In the genomic region with DNA sequence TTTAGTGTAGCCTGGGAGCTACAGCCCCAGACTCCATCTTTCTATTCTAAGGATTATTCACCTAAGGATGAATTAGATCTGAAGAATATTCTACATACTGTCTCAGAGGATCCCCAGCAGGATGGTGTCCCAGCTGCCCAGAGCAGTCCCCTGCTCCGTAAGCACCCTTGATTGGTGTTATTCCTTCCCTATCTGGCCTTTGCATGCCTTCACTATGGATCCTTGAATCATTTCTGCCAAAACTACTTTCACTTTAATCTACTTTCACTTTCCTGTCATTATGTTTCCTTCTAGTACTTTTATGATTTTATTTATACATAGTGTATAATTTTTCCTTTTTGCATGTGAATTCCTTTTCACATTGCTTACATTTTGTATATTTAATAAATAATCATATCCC, we compare ENCODE assay signal across 15 cellular contexts. TPM values are rescaled to one million over a fixed set of nuclear protein-coding genes. Genes with fewer than 3 reads are reported as not detected.
DNase-seq lines count a peak whose midpoint lies in the region; ATAC-seq and TF ChIP-seq lines count a peak whose summit lies in the region.
"Had no signal": no experiment of that assay in that cellular context is flagged by ENCODE, and none has a peak within 500 bp of the region (broad histone marks: within the 10 kb centered on the region; RNA-seq: fewer than 3 reads in every experiment).

No MANE protein-coding gene starts in this region.

- ATAC-seq in Right ventricle myocardium inferior = peak; percentile 34
- ATAC-seq in memory B cell (ENCODE audit: low read depth) = peak; percentile 55
- peak; percentile 38 for ATAC-seq in upper lobe of right lung
- ATAC-seq: CD8-positive, alpha-beta T cell had no signal

- DNase-seq in Right ventricle myocardium inferior (ENCODE audit: missing footprints) (no peak), right atrium auricular region (ENCODE audit: low spot score) (no peak), astrocyte of the spinal cord (ENCODE audit: low read depth, low spot score) (peak; percentile 15), memory B cell (ENCODE audit: low spot score in 2 of 2) (no peak), upper lobe of right lung (no peak), endothelial cell (ENCODE audit: low spot score) (no peak), SW 1271 (lab: John Stamatoyannopoulos, UW) (no peak), nucleus accumbens (lab: John Stamatoyannopoulos, UW) (no peak)
- DNase-seq: activated CD4-positive, CD25-positive, alpha-beta regulatory T cell treated with anti-CD3 and anti-CD28 coated beads, Interleukin-2, amount 50 U/mL, for 72 hours; CD8-positive, alpha-beta T cell; right lobe of liver; T-helper 2 cell; upper lobe of left lung had no signal

- H3K4me3 Mint-ChIP-seq in memory B cell = peak overlapping the region; percentile 22
- no peak overlapping the region for H3K4me3 Mint-ChIP-seq in endothelial cell (ENCODE audit: unreplicated experiment)
- H3K4me3 Mint-ChIP-seq: CD8-positive, alpha-beta T cell had no signal

- H3K27ac Mint-ChIP-seq in memory B cell (peak overlapping the region; percentile 36), endothelial cell (ENCODE audit: unreplicated experiment) (no peak overlapping the region)
- H3K27ac Mint-ChIP-seq: CD8-positive, alpha-beta T cell had no signal

- intact Hi-C loops in Right ventricle myocardium inferior (cut with DNase I) (no loop called here), upper lobe of right lung (cut with DNase I) (no loop called here)

- H3K36me3 ChIP-seq in right atrium auricular region = no peaks in the 10 kb centered on the region
- H3K36me3 ChIP-seq in upper lobe of right lung = no peaks in the 10 kb centered on the region
- H3K36me3 ChIP-seq: HAP-1, right lobe of liver, upper lobe of left lung had no signal

- peaks cover 21% of the 10 kb centered on the region for H3K36me3 Mint-ChIP-seq in memory B cell
- no peaks in the 10 kb centered on the region for H3K36me3 Mint-ChIP-seq in endothelial cell (ENCODE audit: low read depth, unreplicated experiment)
- H3K36me3 Mint-ChIP-seq: CD8-positive, alpha-beta T cell had no signal

- H3K27me3 Mint-ChIP-seq in memory B cell = no peaks in the 10 kb centered on the region
- peaks cover 1% of the 10 kb centered on the region for H3K27me3 Mint-ChIP-seq in endothelial cell (ENCODE audit: unreplicated experiment)

- H3K9me3 ChIP-seq in right atrium auricular region = no peaks in the 10 kb centered on the region
- H3K9me3 ChIP-seq in upper lobe of right lung = no peaks in the 10 kb centered on the region
- H3K9me3 ChIP-seq: HAP-1, right lobe of liver, upper lobe of left lung had no signal

- peaks cover 0 to 45% of the 10 kb centered on the region in 2 donors for H3K4me1 ChIP-seq in right atrium auricular region
- H3K4me1 ChIP-seq in upper lobe of right lung = no peaks in the 10 kb centered on the region
- H3K4me1 ChIP-seq: HAP-1 had no signal

- no peak overlapping the region for H3K27ac ChIP-seq in right atrium auricular region
- H3K27ac ChIP-seq in upper lobe of right lung = peak overlapping the region; percentile 4
- H3K27ac ChIP-seq: right lobe of liver, RWPE1 had no signal

- H3K4me3 ChIP-seq in right atrium auricular region = peak overlapping the region in 1 of 2 donors; percentile 15
- no peak overlapping the region for H3K4me3 ChIP-seq in astrocyte of the spinal cord (ENCODE audit: low read depth, low read length)
- H3K4me3 ChIP-seq in upper lobe of right lung = peak overlapping the region; percentile 32
- H3K4me3 ChIP-seq: HAP-1, right lobe of liver had no signal

- H3K9me3 Mint-ChIP-seq in memory B cell (peaks cover 5% of the 10 kb centered on the region), endothelial cell (ENCODE audit: unreplicated experiment) (no peaks in the 10 kb centered on the region)
- H3K9me3 Mint-ChIP-seq: CD8-positive, alpha-beta T cell had no signal

- H3K4me1 Mint-ChIP-seq in memory B cell = peaks cover 32% of the 10 kb centered on the region
- H3K4me1 Mint-ChIP-seq in endothelial cell (ENCODE audit: unreplicated experiment) = no peaks in the 10 kb centered on the region

- in situ Hi-C loops in astrocyte of the spinal cord (cut with HindIII; ENCODE audit: low sequenced_read_pairs) = no loop called here

- H3K27me3 ChIP-seq in right atrium auricular region = no peaks in the 10 kb centered on the region
- H3K27me3 ChIP-seq in upper lobe of right lung = no peaks in the 10 kb centered on the region
- H3K27me3 ChIP-seq: right lobe of liver, upper lobe of left lung had no signal

- TF ChIP-seq CTCF in right atrium auricular region (IDR thresholded peaks at IDR 0.05) (no peak), astrocyte of the spinal cord (IDR thresholded peaks at IDR 0.05; ENCODE audit: low read depth, low read length) (no peak), upper lobe of right lung (IDR thresholded peaks at IDR 0.05) (no peak), endothelial cell (IDR thresholded peaks at IDR 0.05; ENCODE audit: unreplicated experiment) (no peak)

RNA-seq across cellular contexts. Expression of gene ARHGAP24, which starts 39.2 kb away (rescaled TPM):
- total RNA-seq in Right ventricle myocardium inferior (10.6 TPM), right atrium auricular region (10 to 100 TPM; 34.0 to 42.0 TPM), upper lobe of right lung (29.8 TPM), endothelial cell (ENCODE audit: unreplicated experiment) (5.0 TPM)
